16 cellular contexts compared by ENCODE assay signal in the genomic region with DNA sequence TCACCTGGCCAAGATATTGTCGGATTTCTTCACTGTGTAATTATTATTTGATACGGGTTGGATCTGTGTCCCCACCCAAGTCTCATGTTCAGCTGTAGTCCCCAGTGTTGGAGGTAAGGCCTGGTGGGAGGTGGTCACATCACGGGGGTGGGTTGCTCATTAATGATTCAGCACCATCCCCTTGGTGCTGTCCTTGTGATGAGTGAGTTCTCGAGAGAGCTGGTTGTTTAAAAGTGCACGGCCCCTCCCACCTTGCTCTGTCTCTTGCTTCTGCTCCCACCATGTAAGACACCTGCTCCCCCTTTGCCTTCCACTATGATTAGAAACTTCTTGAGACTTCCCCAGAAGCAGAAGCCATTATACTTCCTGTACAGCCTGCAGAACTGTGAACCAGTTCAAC.
DNase-seq lines count a peak whose midpoint lies in the region; ATAC-seq and TF ChIP-seq lines count a peak whose summit lies in the region.
"Had no signal": no experiment of that assay in that cellular context is flagged by ENCODE, and none has a peak within 500 bp of the region (broad histone marks: within the 10 kb centered on the region; RNA-seq: fewer than 3 reads in every experiment).

No MANE protein-coding gene starts in this region.

- no peak overlapping the region for H3K4me3 Mint-ChIP-seq in type B pancreatic cell
- H3K4me3 Mint-ChIP-seq: B cell; CD4-positive, alpha-beta T cell; GM23338; H9 had no signal

- H3K9me3 ChIP-seq in KOPT-K1 (ENCODE audit: insufficient read depth, low read length, poor library complexity, severe bottlenecking), result no peaks in the 10 kb centered on the region

- H3K4me1 Mint-ChIP-seq in type B pancreatic cell (ENCODE audit: unreplicated experiment), result peaks cover 22% of the 10 kb centered on the region
- H3K4me1 Mint-ChIP-seq: B cell had no signal

- H3K36me3 ChIP-seq in KOPT-K1 (ENCODE audit: insufficient read depth, low read length), result no peaks in the 10 kb centered on the region

- TF ChIP-seq CTCF in type B pancreatic cell (conservative IDR thresholded peaks at IDR 0.05), result no peak
- TF ChIP-seq CTCF in GM20000 (IDR thresholded peaks at IDR 0.05; ENCODE audit: extremely low read depth, missing control alignments), result no peak

- intact Hi-C loops in cardiac septum (cut with DNase I) (no loop called here), Right ventricle myocardium superior (cut with DNase I) (no loop called here)

- no peaks in the 10 kb centered on the region for H3K36me3 Mint-ChIP-seq in type B pancreatic cell

- peak overlapping the region; percentile 93 for H3K27ac ChIP-seq in KOPT-K1 (ENCODE audit: low read depth, low read length, poor library complexity, severe bottlenecking)

- H3K27me3 Mint-ChIP-seq in type B pancreatic cell, result peaks cover 20% of the 10 kb centered on the region

- H3K9me3 Mint-ChIP-seq in type B pancreatic cell, result no peaks in the 10 kb centered on the region
- H3K9me3 Mint-ChIP-seq: GM23338 had no signal

- ATAC-seq in Right ventricle myocardium superior (ENCODE audit: poor library complexity) (no peak), GM21528 (IDR thresholded peaks at IDR 0.05; ENCODE audit: low FRiP score, unreplicated experiment) (no peak)
- ATAC-seq: GM23338, HepG2 had no signal

- no peak overlapping the region for H3K27ac Mint-ChIP-seq in type B pancreatic cell
- H3K27ac Mint-ChIP-seq: B cell; CD4-positive, alpha-beta T cell; GM23338; H9 had no signal

- peak; percentile 53 for DNase-seq in cardiac septum (ENCODE audit: low spot score)
- DNase-seq in Right ventricle myocardium superior, result no peak
- peak; percentile 35 for DNase-seq in mesenteric fat pad (ENCODE audit: low spot score)
- peak; percentile 31 for DNase-seq in type B pancreatic cell (ENCODE audit: extremely low spot score, unreplicated experiment)
- DNase-seq in GM20000 (ENCODE audit: low spot score), result no peak
- DNase-seq in T1000 (lab: John Stamatoyannopoulos, UW), result no peak
- DNase-seq: C1 segment of cervical spinal cord; CD4-positive, alpha-beta T cell; DMS79; EL; H9 had no signal

Comparison
In these comparisons a context has a peak if more than half of its experiments do, and no peak if none do; other contexts are left out.
1. DNase-seq: peak in cardiac septum (single experiment), mesenteric fat pad (single experiment) and type B pancreatic cell (single experiment); none in Right ventricle myocardium superior (single experiment), GM20000 (single experiment) and T1000 (single experiment).